Comparison of ENCODE assay signal across 10 cellular contexts in genomic region chrX:18769364-18769763, GRCh38.
"Had no signal": no experiment of that assay in that cellular context is flagged by ENCODE, and none has a peak within 500 bp of the region (broad histone marks: within the 10 kb centered on the region; RNA-seq: fewer than 3 reads in every experiment).

No MANE protein-coding gene starts in this region.

- H3K9me3 ChIP-seq: HAP-1 had no signal

- H3K4me1 ChIP-seq: HAP-1 had no signal

- H2AFZ ChIP-seq: GM23248 had no signal

- ATAC-seq: HCT116, HepG2 had no signal

- H3K27ac ChIP-seq: GM23248, HL-60 had no signal

- H3K9ac ChIP-seq: GM23248 had no signal

- H3K27me3 Mint-ChIP-seq: IgD-negative memory B cell had no signal

- H3K4me1 Mint-ChIP-seq: IgD-negative memory B cell had no signal

- H3K36me3 ChIP-seq: HAP-1 had no signal

- H3K9me3 Mint-ChIP-seq: HFFc6 had no signal

- H3K27ac Mint-ChIP-seq: HFFc6, IgD-negative memory B cell had no signal

- H3K4me3 ChIP-seq: GM23248, HAP-1 had no signal

- DNase-seq: GM23248, GOT3, H7, HFFc6, KBM-7 had no signal

- H3K4me3 Mint-ChIP-seq: HFFc6 had no signal
